Comparison of ENCODE assay signal across 12 cellular contexts in the genomic region with DNA sequence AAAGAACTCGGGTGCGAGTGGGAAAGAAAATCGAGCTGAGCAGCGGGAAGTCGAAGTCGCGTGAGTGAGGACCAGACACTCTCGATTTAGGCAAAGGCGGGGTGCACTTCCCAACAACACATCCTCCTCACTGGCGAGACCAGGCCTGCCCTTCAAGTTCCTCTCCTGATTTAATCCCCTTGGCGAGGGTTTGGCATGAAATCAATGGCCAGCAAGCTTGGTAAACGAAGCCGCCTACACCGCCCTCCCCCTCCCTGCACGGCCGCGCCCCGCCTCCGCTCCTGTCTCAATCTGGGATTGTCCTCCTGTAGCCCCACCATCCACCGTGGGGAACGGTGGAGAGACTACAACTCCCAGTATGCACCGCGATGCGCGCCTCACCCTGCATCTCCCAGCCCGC. TPM values are rescaled to one million over a fixed set of nuclear protein-coding genes. Genes with fewer than 3 reads are reported as not detected.
"Had no signal": no experiment of that assay in that cellular context is flagged by ENCODE, and none has a peak within 500 bp of the region (broad histone marks: within the 10 kb centered on the region; RNA-seq: fewer than 3 reads in every experiment).

A gene with protein sequence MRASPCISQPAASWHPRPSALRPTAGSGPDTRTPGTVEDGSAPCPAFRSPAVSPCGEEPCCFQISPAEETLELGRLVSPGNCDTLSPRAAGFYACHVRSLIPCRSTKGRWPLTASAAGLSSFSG (plus strand): TSS at position 301 of the 400 bp plus-strand sequence. CDS start 68 bp downstream, at position 369.

RNA-seq across cellular contexts. Expression of the gene that starts here (rescaled TPM):
- total RNA-seq: chondrocyte, colonic mucosa, endodermal cell, foreskin keratinocyte, gastroesophageal sphincter, hepatocyte, kidney, left colon, left lobe of liver, lung, mesenteric fat pad, mesothelial cell of epicardium had no signal
- polyA plus RNA-seq: foreskin keratinocyte, hepatocyte had no signal
